1 cellular context compared by ENCODE assay signal in the genomic region with DNA sequence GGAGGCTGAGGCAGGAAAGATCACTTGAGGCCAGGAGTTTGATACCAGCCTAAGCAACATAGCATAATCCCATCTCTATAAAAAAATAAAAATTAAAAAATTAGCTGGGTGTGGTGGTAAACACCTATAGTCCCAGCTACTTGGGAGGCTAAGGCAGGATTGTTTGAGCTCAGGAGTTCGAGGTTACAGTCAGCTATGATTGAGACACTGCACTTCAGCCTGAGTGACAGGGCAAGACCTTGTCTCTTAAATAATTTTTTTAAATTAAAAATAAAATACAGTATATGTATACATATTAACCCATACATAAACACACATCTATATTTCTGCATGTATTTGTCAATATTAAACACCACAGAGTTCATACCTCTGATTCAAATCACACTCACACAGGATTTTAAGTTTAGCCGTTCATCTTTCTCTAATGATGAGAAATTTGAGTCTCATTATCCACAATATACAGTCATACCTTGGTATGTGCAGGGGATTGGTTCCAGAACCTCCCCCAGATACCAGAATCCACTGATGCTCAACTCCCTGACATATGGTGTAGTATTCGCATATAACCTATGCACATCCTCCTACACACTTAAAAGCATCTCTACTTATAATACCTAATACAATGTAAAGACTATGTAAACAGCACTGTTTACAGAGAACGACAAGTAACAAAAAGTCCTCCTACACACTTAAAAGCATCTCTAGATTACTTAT.
TF ChIP-seq lines count a peak whose summit lies in the region.

No MANE protein-coding gene starts in this region.

TF ChIP-seq in HepG2, 621 proteins besides CTCF, POLR2A, EP300 and RAD21:
- TF ChIP-seq NKX3-1 (CRISPR knock-in tag; IDR thresholded peaks at IDR 0.05) (no peak), TAF1 (CRISPR knock-in tag; IDR thresholded peaks at IDR 0.05) (no peak), ZNF460 (CRISPR knock-in tag; IDR thresholded peaks at IDR 0.05; ENCODE audit: borderline replicate concordance) (peak; percentile 38; the same call in 1 of the 2 replicates), ZNF543 (CRISPR knock-in tag; IDR thresholded peaks at IDR 0.05) (no peak), EHMT2 (IDR thresholded peaks at IDR 0.05; ENCODE audit: borderline replicate concordance, low read depth, low read length) (no peak), SALL2 (CRISPR knock-in tag; IDR thresholded peaks at IDR 0.05) (no peak), TARDBP (CRISPR knock-in tag; IDR thresholded peaks at IDR 0.05) (no peak), KMT2B (CRISPR knock-in tag; IDR thresholded peaks at IDR 0.05) (no peak), ZNF20 (CRISPR knock-in tag; IDR thresholded peaks at IDR 0.05) (no peak), ISL2 (CRISPR knock-in tag; IDR thresholded peaks at IDR 0.05) (no peak), ZNF256 (CRISPR knock-in tag; conservative IDR thresholded peaks at IDR 0.05) (no peak), SP1 (IDR thresholded peaks at IDR 0.05) (no peak), SP1 (CRISPR knock-in tag; IDR thresholded peaks at IDR 0.05) (no peak), FIP1L1 (IDR thresholded peaks at IDR 0.05; ENCODE audit: borderline replicate concordance, insufficient read depth, low read depth, low read length) (no peak), MED8 (CRISPR knock-in tag; IDR thresholded peaks at IDR 0.05; ENCODE audit: insufficient replicate concordance) (no peak), TMF1 (CRISPR knock-in tag; IDR thresholded peaks at IDR 0.05; ENCODE audit: low read depth) (no peak), U2AF2 (IDR thresholded peaks at IDR 0.05; ENCODE audit: low read depth, low read length) (no peak), FLYWCH1 (CRISPR knock-in tag; IDR thresholded peaks at IDR 0.05) (no peak), ZNF143 (CRISPR knock-in tag; IDR thresholded peaks at IDR 0.05) (no peak), CEBPG (CRISPR knock-in tag; IDR thresholded peaks at IDR 0.05) (0 out of 2 replicates have a peak, but pooled peaks have one; percentile 32), CEBPB (IDR thresholded peaks at IDR 0.05; ENCODE audit: borderline replicate concordance, low read depth, low read length) (peak; percentile 62), SRSF9 (IDR thresholded peaks at IDR 0.05; ENCODE audit: borderline replicate concordance, insufficient read depth, low read depth, low read length, poor library complexity, severe bottlenecking) (no peak)
- TF ChIP-seq, protein P1, sequence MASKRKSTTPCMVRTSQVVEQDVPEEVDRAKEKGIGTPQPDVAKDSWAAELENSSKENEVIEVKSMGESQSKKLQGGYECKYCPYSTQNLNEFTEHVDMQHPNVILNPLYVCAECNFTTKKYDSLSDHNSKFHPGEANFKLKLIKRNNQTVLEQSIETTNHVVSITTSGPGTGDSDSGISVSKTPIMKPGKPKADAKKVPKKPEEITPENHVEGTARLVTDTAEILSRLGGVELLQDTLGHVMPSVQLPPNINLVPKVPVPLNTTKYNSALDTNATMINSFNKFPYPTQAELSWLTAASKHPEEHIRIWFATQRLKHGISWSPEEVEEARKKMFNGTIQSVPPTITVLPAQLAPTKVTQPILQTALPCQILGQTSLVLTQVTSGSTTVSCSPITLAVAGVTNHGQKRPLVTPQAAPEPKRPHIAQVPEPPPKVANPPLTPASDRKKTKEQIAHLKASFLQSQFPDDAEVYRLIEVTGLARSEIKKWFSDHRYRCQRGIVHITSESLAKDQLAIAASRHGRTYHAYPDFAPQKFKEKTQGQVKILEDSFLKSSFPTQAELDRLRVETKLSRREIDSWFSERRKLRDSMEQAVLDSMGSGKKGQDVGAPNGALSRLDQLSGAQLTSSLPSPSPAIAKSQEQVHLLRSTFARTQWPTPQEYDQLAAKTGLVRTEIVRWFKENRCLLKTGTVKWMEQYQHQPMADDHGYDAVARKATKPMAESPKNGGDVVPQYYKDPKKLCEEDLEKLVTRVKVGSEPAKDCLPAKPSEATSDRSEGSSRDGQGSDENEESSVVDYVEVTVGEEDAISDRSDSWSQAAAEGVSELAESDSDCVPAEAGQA (IDR thresholded peaks at IDR 0.05; ENCODE audit: low read depth) = no peak
- TF ChIP-seq, protein P1 (CRISPR knock-in tag; IDR thresholded peaks at IDR 0.05; ENCODE audit: borderline replicate concordance) = no peak
- TF ChIP-seq, protein P2, sequence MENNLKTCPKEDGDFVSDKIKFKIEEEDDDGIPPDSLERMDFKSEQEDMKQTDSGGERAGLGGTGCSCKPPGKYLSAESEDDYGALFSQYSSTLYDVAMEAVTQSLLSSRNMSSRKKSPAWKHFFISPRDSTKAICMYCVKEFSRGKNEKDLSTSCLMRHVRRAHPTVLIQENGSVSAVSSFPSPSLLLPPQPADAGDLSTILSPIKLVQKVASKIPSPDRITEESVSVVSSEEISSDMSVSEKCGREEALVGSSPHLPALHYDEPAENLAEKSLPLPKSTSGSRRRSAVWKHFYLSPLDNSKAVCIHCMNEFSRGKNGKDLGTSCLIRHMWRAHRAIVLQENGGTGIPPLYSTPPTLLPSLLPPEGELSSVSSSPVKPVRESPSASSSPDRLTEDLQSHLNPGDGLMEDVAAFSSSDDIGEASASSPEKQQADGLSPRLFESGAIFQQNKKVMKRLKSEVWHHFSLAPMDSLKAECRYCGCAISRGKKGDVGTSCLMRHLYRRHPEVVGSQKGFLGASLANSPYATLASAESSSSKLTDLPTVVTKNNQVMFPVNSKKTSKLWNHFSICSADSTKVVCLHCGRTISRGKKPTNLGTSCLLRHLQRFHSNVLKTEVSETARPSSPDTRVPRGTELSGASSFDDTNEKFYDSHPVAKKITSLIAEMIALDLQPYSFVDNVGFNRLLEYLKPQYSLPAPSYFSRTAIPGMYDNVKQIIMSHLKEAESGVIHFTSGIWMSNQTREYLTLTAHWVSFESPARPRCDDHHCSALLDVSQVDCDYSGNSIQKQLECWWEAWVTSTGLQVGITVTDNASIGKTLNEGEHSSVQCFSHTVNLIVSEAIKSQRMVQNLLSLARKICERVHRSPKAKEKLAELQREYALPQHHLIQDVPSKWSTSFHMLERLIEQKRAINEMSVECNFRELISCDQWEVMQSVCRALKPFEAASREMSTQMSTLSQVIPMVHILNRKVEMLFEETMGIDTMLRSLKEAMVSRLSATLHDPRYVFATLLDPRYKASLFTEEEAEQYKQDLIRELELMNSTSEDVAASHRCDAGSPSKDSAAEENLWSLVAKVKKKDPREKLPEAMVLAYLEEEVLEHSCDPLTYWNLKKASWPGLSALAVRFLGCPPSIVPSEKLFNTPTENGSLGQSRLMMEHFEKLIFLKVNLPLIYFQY (CRISPR knock-in tag; IDR thresholded peaks at IDR 0.05; ENCODE audit: borderline replicate concordance) = no peak
- TF ChIP-seq, protein P3, sequence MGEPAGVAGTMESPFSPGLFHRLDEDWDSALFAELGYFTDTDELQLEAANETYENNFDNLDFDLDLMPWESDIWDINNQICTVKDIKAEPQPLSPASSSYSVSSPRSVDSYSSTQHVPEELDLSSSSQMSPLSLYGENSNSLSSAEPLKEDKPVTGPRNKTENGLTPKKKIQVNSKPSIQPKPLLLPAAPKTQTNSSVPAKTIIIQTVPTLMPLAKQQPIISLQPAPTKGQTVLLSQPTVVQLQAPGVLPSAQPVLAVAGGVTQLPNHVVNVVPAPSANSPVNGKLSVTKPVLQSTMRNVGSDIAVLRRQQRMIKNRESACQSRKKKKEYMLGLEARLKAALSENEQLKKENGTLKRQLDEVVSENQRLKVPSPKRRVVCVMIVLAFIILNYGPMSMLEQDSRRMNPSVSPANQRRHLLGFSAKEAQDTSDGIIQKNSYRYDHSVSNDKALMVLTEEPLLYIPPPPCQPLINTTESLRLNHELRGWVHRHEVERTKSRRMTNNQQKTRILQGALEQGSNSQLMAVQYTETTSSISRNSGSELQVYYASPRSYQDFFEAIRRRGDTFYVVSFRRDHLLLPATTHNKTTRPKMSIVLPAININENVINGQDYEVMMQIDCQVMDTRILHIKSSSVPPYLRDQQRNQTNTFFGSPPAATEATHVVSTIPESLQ (CRISPR knock-in tag; conservative IDR thresholded peaks at IDR 0.05) = no peak
